19 cellular contexts compared by ENCODE assay signal in genomic region chr15:98324341-98324970, GRCh38.
"Had no signal": no experiment of that assay in that cellular context is flagged by ENCODE, and none has a peak within 500 bp of the region (broad histone marks: within the 10 kb centered on the region; RNA-seq: fewer than 3 reads in every experiment).

No MANE protein-coding gene starts in this region.

- H3K4me3 ChIP-seq: breast epithelium, dorsolateral prefrontal cortex, hepatocyte, psoas muscle, right lobe of liver, smooth muscle cell, transverse colon had no signal

- H3K27me3 ChIP-seq: breast epithelium, hepatocyte, right lobe of liver, transverse colon had no signal

- H3K9me3 Mint-ChIP-seq: activated T-helper 17 cell treated with anti-CD3 and anti-CD28 coated beads, Interleukin-2, amount 50 U/mL, for 72 hours had no signal

- H3K4me2 ChIP-seq: hepatocyte, smooth muscle cell had no signal

- H3K79me2 ChIP-seq: hepatocyte had no signal

- H2AFZ ChIP-seq: hepatocyte had no signal

- H3K4me3 Mint-ChIP-seq: activated T-helper 17 cell treated with anti-CD3 and anti-CD28 coated beads, Interleukin-2, amount 50 U/mL, for 72 hours; mesothelial cell of epicardium; neural crest cell had no signal

- ATAC-seq: activated CD4-positive, CD25-positive, alpha-beta regulatory T cell treated with anti-CD3 and anti-CD28 coated beads, Interleukin-2, amount 50 U/mL, for 24 hours; activated T-helper 17 cell treated with anti-CD3 and anti-CD28 coated beads, Interleukin-2, amount 50 U/mL, for 72 hours; esophagus mucosa; psoas muscle; right lobe of liver had no signal

- H3K36me3 ChIP-seq: breast epithelium, right lobe of liver, transverse colon had no signal

- H3K4me1 ChIP-seq: breast epithelium, psoas muscle, right lobe of liver, transverse colon had no signal

- DNase-seq: activated CD4-positive, alpha-beta T cell treated with anti-CD3 and anti-CD28 coated beads, Interleukin-2, amount 50 U/mL, for 4 hours; activated naive CD4-positive, alpha-beta T cell treated with Interleukin-2 at 50 U/mL for 16 hours; activated T-cell treated with anti-CD3 and anti-CD28 coated beads for 4 hours; aorta; dorsolateral prefrontal cortex; psoas muscle; right lobe of liver; stimulated activated CD4-positive, alpha-beta T cell treated with anti-CD3 and anti-CD28 coated beads, Interleukin-4, amount 100 ng/mL, for 4 hours; stimulated activated CD8-positive, alpha-beta memory T cell treated with anti-CD3 and anti-CD28 coated beads, Interleukin-4, amount 100 ng/mL, for 48 hours; stimulated activated naive CD4-positive, alpha-beta T cell treated with Interleukin-2 at 50 U/mL for 16 hours; transverse colon had no signal

- H3K27ac Mint-ChIP-seq: activated T-helper 17 cell treated with anti-CD3 and anti-CD28 coated beads, Interleukin-2, amount 50 U/mL, for 72 hours; mesothelial cell of epicardium had no signal

- H3K36me3 Mint-ChIP-seq: mesothelial cell of epicardium had no signal

- H3K4me1 Mint-ChIP-seq: activated T-helper 17 cell treated with anti-CD3 and anti-CD28 coated beads, Interleukin-2, amount 50 U/mL, for 72 hours; mesothelial cell of epicardium; neural crest cell had no signal

- H3K9me3 ChIP-seq: psoas muscle, right lobe of liver, transverse colon had no signal

- H3K27ac ChIP-seq: breast epithelium, dorsolateral prefrontal cortex, hepatocyte, psoas muscle, right lobe of liver, transverse colon had no signal
